ENCODE assay signal across 2 cellular contexts in the genomic region with DNA sequence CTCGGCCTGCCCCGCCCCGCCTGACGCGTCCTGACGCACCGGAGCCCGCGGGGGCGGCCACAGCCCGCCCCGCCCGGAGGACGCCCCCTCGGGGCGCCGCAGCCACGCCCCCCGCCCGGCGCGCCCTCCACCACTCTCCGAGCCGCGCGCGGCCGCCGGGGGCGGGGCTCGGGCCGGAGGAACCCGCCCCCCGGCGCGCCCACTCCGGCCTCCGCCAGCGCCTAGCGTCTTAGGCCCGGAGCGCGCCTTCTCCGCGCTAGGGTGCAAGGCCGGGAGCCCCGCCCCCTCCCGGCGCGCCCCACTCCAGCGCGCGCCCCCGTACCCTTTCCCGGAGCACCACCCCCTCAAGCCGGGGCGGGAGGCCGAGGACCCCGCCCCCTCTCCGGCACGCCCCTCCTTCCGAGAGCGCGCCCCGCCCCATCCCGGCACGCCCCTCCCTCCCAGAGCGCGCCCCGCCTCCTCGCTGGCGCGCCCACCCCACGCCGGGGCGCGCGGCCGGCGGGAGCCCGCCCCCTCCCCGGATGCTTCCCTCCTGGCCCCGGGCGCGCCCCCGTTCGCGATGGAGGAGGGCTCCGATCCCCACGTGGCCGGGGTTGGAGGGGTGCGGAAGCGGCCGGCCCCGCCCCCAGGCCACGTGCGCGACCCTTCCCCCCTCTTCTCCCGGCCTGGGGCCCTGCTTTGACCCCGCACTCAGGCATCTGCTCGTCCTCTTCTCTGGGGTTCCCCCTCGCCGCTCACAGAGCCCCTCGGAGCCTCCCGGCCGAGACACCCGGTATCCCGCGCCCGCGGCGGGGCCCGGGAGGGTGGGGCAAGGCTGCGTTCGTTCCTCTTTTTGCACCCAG.
TF ChIP-seq lines count a peak whose summit lies in the region.

No MANE protein-coding gene starts in this region.

TF ChIP-seq in HEK293, 187 proteins besides CTCF, POLR2A, EP300 and RAD21 (continued from another document and continues in another):
- TF ChIP-seq ZNF311 (tag by site-specific recombination; IDR thresholded peaks at IDR 0.05; ENCODE audit: borderline replicate concordance) (no peak), SCRT1 (tag by site-specific recombination; IDR thresholded peaks at IDR 0.05; ENCODE audit: borderline replicate concordance) (no peak), ZBTB20 (tag by site-specific recombination; IDR thresholded peaks at IDR 0.05) (peak; percentile 87), ZNF510 (tag by site-specific recombination; IDR thresholded peaks at IDR 0.05; ENCODE audit: insufficient replicate concordance) (no peak), PRDM10 (tag by site-specific recombination; IDR thresholded peaks at IDR 0.05) (no peak), ZNF777 (tag by site-specific recombination; IDR thresholded peaks at IDR 0.05; ENCODE audit: borderline replicate concordance) (no peak), ZNF140 (tag by site-specific recombination; IDR thresholded peaks at IDR 0.05) (no peak), ZNF146 (tag by site-specific recombination; IDR thresholded peaks at IDR 0.05) (no peak), ZNF658 (tag by site-specific recombination; IDR thresholded peaks at IDR 0.05) (no peak), MZF1 (tag by site-specific recombination; IDR thresholded peaks at IDR 0.05; ENCODE audit: borderline replicate concordance) (no peak), KLF7 (tag by site-specific recombination; IDR thresholded peaks at IDR 0.05; ENCODE audit: borderline replicate concordance) (peak; percentile 36; the same call in 1 of the 2 replicates), BCL6B (tag by site-specific recombination; IDR thresholded peaks at IDR 0.05) (no peak), ZFHX2 (tag by site-specific recombination; conservative IDR thresholded peaks at IDR 0.05) (peak; percentile 59), ZNF561 (tag by site-specific recombination; IDR thresholded peaks at IDR 0.05; ENCODE audit: borderline replicate concordance) (0 out of 2 replicates have a peak, but pooled peaks have one; percentile 22), ZNF354C (tag by site-specific recombination; IDR thresholded peaks at IDR 0.05; ENCODE audit: borderline replicate concordance, low read depth) (no peak), ZSCAN23 (tag by site-specific recombination; IDR thresholded peaks at IDR 0.05) (no peak), ZNF514 (tag by site-specific recombination; IDR thresholded peaks at IDR 0.05) (no peak)
- TF ChIP-seq, protein P1, sequence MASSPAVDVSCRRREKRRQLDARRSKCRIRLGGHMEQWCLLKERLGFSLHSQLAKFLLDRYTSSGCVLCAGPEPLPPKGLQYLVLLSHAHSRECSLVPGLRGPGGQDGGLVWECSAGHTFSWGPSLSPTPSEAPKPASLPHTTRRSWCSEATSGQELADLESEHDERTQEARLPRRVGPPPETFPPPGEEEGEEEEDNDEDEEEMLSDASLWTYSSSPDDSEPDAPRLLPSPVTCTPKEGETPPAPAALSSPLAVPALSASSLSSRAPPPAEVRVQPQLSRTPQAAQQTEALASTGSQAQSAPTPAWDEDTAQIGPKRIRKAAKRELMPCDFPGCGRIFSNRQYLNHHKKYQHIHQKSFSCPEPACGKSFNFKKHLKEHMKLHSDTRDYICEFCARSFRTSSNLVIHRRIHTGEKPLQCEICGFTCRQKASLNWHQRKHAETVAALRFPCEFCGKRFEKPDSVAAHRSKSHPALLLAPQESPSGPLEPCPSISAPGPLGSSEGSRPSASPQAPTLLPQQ (tag by site-specific recombination; IDR thresholded peaks at IDR 0.05) = peak; percentile 66

TF ChIP-seq in SK-N-SH treated with all-trans-retinoic acid at 6 μM for 48 hours, 23 proteins besides CTCF, POLR2A, EP300 and RAD21 (continued from another document):
- TF ChIP-seq, protein P2, sequence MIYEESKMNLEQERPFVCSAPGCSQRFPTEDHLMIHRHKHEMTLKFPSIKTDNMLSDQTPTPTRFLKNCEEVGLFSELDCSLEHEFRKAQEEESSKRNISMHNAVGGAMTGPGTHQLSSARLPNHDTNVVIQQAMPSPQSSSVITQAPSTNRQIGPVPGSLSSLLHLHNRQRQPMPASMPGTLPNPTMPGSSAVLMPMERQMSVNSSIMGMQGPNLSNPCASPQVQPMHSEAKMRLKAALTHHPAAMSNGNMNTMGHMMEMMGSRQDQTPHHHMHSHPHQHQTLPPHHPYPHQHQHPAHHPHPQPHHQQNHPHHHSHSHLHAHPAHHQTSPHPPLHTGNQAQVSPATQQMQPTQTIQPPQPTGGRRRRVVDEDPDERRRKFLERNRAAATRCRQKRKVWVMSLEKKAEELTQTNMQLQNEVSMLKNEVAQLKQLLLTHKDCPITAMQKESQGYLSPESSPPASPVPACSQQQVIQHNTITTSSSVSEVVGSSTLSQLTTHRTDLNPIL (CRISPR knock-in tag; IDR thresholded peaks at IDR 0.05; ENCODE audit: low read depth) = no peak
- TF ChIP-seq PPARA (CRISPR knock-in tag; IDR thresholded peaks at IDR 0.05; ENCODE audit: borderline replicate concordance) (no peak), RARB (CRISPR knock-in tag; IDR thresholded peaks at IDR 0.05) (no peak), SNAI2 (CRISPR knock-in tag; IDR thresholded peaks at IDR 0.05) (no peak), TCF4 (CRISPR knock-in tag; IDR thresholded peaks at IDR 0.05; ENCODE audit: borderline replicate concordance) (no peak), TOX (CRISPR knock-in tag; IDR thresholded peaks at IDR 0.05; ENCODE audit: borderline replicate concordance) (no peak)
- TF ChIP-seq, protein P3, sequence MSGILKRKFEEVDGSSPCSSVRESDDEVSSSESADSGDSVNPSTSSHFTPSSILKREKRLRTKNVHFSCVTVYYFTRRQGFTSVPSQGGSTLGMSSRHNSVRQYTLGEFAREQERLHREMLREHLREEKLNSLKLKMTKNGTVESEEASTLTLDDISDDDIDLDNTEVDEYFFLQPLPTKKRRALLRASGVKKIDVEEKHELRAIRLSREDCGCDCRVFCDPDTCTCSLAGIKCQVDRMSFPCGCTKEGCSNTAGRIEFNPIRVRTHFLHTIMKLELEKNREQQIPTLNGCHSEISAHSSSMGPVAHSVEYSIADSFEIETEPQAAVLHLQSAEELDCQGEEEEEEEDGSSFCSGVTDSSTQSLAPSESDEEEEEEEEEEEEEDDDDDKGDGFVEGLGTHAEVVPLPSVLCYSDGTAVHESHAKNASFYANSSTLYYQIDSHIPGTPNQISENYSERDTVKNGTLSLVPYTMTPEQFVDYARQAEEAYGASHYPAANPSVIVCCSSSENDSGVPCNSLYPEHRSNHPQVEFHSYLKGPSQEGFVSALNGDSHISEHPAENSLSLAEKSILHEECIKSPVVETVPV (CRISPR knock-in tag; IDR thresholded peaks at IDR 0.05) = no peak
